Comparison of ENCODE assay signal across 25 cellular contexts in genomic region chr6:3327403-3327802, GRCh38.
"Had no signal": no experiment of that assay in that cellular context is flagged by ENCODE, and none has a peak within 500 bp of the region (broad histone marks: within the 10 kb centered on the region; RNA-seq: fewer than 3 reads in every experiment).

No MANE protein-coding gene starts in this region.

- H2AFZ ChIP-seq: hepatocyte had no signal

- H3K27ac Mint-ChIP-seq: mesothelial cell of epicardium; naive B cell; natural killer cell; nephron progenitor cell; progenitor cell of endocrine pancreas; stimulated activated memory B cell treated with anti-CD40 and anti-IgM and Interleukin-4, amounts not matched to agents 10 μg/mL and 1 μg/mL and 100 μg/mL, for 72 hours; stimulated activated naive CD8-positive, alpha-beta T cell treated with anti-CD3 and anti-CD28 coated beads, Interleukin-15, amount 100 ng/mL, for 72 hours had no signal

- H3K27ac ChIP-seq: hepatocyte, left ventricle myocardium inferior, ovary, upper lobe of left lung, vagina had no signal

- H3K36me3 Mint-ChIP-seq: naive B cell; natural killer cell; stimulated activated memory B cell treated with anti-CD40 and anti-IgM and Interleukin-4, amounts not matched to agents 10 μg/mL and 1 μg/mL and 100 μg/mL, for 72 hours had no signal

- H3K4me2 ChIP-seq: hepatocyte had no signal

- H3K4me1 Mint-ChIP-seq: naive B cell, natural killer cell had no signal

- H3K4me3 Mint-ChIP-seq: mesothelial cell of epicardium; naive B cell; natural killer cell; nephron progenitor cell; stimulated activated memory B cell treated with anti-CD40 and anti-IgM and Interleukin-4, amounts not matched to agents 10 μg/mL and 1 μg/mL and 100 μg/mL, for 72 hours; stimulated activated naive CD8-positive, alpha-beta T cell treated with anti-CD3 and anti-CD28 coated beads, Interleukin-15, amount 100 ng/mL, for 72 hours had no signal

- ATAC-seq: natural killer cell; right cardiac atrium; stimulated activated memory B cell treated with anti-CD40 and anti-IgM and Interleukin-4, amounts not matched to agents 10 μg/mL and 1 μg/mL and 100 μg/mL, for 72 hours; stimulated activated naive CD8-positive, alpha-beta T cell treated with anti-CD3 and anti-CD28 coated beads, Interleukin-15, amount 100 ng/mL, for 72 hours had no signal

- H3K27me3 ChIP-seq: hepatocyte, ovary, sigmoid colon, tibial nerve, upper lobe of left lung, vagina had no signal

- H3K36me3 ChIP-seq: left ventricle myocardium inferior, ovary, tibial nerve, upper lobe of left lung, vagina had no signal

- FAIRE-seq: small intestine had no signal

- H3K9me3 ChIP-seq: left ventricle myocardium inferior, ovary, sigmoid colon, tibial nerve, upper lobe of left lung, vagina had no signal

- H3K9me3 Mint-ChIP-seq: mesothelial cell of epicardium; natural killer cell; nephron progenitor cell; stimulated activated memory B cell treated with anti-CD40 and anti-IgM and Interleukin-4, amounts not matched to agents 10 μg/mL and 1 μg/mL and 100 μg/mL, for 72 hours; stimulated activated naive CD8-positive, alpha-beta T cell treated with anti-CD3 and anti-CD28 coated beads, Interleukin-15, amount 100 ng/mL, for 72 hours had no signal

- DNase-seq: islet precursor cell; left ventricle myocardium inferior; mesendoderm; naive B cell; natural killer cell; nephron progenitor cell; ovary; retina; right cardiac atrium; small intestine; stimulated activated CD4-positive, alpha-beta T cell treated with anti-CD3 and anti-CD28 coated beads, Interleukin-1b, Interleukin-23, amount 100 ng/mL, for 48 hours; stimulated activated CD4-positive, alpha-beta T cell treated with anti-CD3 and anti-CD28 coated beads, Interleukin-2, amount 100 ng/mL, for 48 hours; stimulated activated CD4-positive, alpha-beta T cell treated with anti-CD3 and anti-CD28 coated beads, Interleukin-4, amount 100 ng/mL, for 4 hours; stimulated activated CD8-positive, alpha-beta memory T cell treated with anti-CD3 and anti-CD28 coated beads, Interleukin-4, amount 100 ng/mL, for 48 hours; stimulated activated naive CD4-positive, alpha-beta T cell treated with Interleukin-2 at 50 U/mL for 16 hours; stimulated activated naive CD8-positive, alpha-beta T cell treated with anti-CD3 and anti-CD28 coated beads, Interleukin-15, amount 100 ng/mL, for 72 hours; upper lobe of left lung had no signal

- H3K4me3 ChIP-seq: hepatocyte, left ventricle myocardium inferior, lung, ovary, sigmoid colon, tibial nerve, upper lobe of left lung, vagina had no signal
